In genomic region chr2:5685225-5685624, GRCh38 we compare ENCODE assay signal across 28 cellular contexts. TPM values are rescaled to one million over a fixed set of nuclear protein-coding genes. Genes with fewer than 3 reads are reported as not detected.
"Had no signal": no experiment of that assay in that cellular context is flagged by ENCODE, and none has a peak within 500 bp of the region (broad histone marks: within the 10 kb centered on the region; RNA-seq: fewer than 3 reads in every experiment).

No MANE protein-coding gene starts in this region.

- H3K4me3 ChIP-seq: MG63, SK-N-MC had no signal

- H3K4me3 Mint-ChIP-seq: activated CD4-positive, alpha-beta memory T cell treated with anti-CD3 and anti-CD28 coated beads, Interleukin-2, amount 10 ng/mL, durations not matched to agents 7 days and 5 days; activated CD4-positive, alpha-beta T cell treated with anti-CD3 and anti-CD28 coated beads for 36 hours; activated naive CD4-positive, alpha-beta T cell treated with anti-CD3 and anti-CD28 coated beads for 36 hours; activated naive CD8-positive, alpha-beta T cell; activated T-helper 17 cell treated with anti-CD3 and anti-CD28 coated beads, Interleukin-2, amount 50 U/mL, for 72 hours; brain; central memory CD8-positive, alpha-beta T cell; IgD-negative memory B cell; T-cell had no signal

- H3K36me3 Mint-ChIP-seq: activated naive CD8-positive, alpha-beta T cell; T-cell had no signal

- H3K4me1 Mint-ChIP-seq: activated CD4-positive, alpha-beta memory T cell treated with anti-CD3 and anti-CD28 coated beads, Interleukin-2, amount 10 ng/mL, durations not matched to agents 7 days and 5 days; activated CD4-positive, alpha-beta T cell treated with anti-CD3 and anti-CD28 coated beads for 36 hours; activated T-helper 17 cell treated with anti-CD3 and anti-CD28 coated beads, Interleukin-2, amount 50 U/mL, for 72 hours; central memory CD8-positive, alpha-beta T cell; T-cell had no signal

- H3K36me3 ChIP-seq: MG63 had no signal

- H3K9me3 ChIP-seq: MG63 had no signal

- H3K27ac ChIP-seq: SK-N-MC, VCaP had no signal

- H3K27ac Mint-ChIP-seq: activated CD4-positive, alpha-beta memory T cell treated with anti-CD3 and anti-CD28 coated beads, Interleukin-2, amount 10 ng/mL, durations not matched to agents 7 days and 5 days; activated CD4-positive, alpha-beta T cell treated with anti-CD3 and anti-CD28 coated beads for 36 hours; activated naive CD4-positive, alpha-beta T cell treated with anti-CD3 and anti-CD28 coated beads for 36 hours; activated naive CD8-positive, alpha-beta T cell; activated T-helper 17 cell treated with anti-CD3 and anti-CD28 coated beads, Interleukin-2, amount 50 U/mL, for 72 hours; IgD-negative memory B cell; T-cell had no signal

- DNase-seq: activated CD4-positive, alpha-beta memory T cell treated with anti-CD3 and anti-CD28 coated beads, Interleukin-2, amount 10 ng/mL, durations not matched to agents 7 days and 5 days; activated CD4-positive, alpha-beta T cell treated with anti-CD3 and anti-CD28 coated beads for 36 hours; activated CD4-positive, alpha-beta T cell treated with anti-CD3 and anti-CD28 coated beads, Interleukin-2, amount 50 U/mL, for 1 hour; activated CD4-positive, CD25-positive, alpha-beta regulatory T cell; activated gamma-delta T cell; activated naive CD4-positive, alpha-beta T cell treated with anti-CD3 and anti-CD28 coated beads for 36 hours; activated T-cell treated with anti-CD3 and anti-CD28 coated beads for 4 hours; activated T-cell treated with anti-CD3 and anti-CD28 coated beads, Interleukin-2, amount 50 U/mL, for 48 hours; amygdala; KG1; MG63; MV-4-11; NCI-H1092 treated with DMSO at 0.1 percent for 48 hours; NCI-H1694 treated with DMSO at 0.1 percent for 48 hours; NCI-H2029 treated with DMSO at 0.1 percent for 48 hours; NCI-H226; NCI-H774; SIG-M5; T-cell had no signal

RNA-seq across cellular contexts. Expression of gene SOX11, which starts 7.0 kb away (rescaled TPM):
- total RNA-seq: activated CD4-positive, alpha-beta memory T cell treated with anti-CD3 and anti-CD28 coated beads, Interleukin-2, amount 10 ng/mL, durations not matched to agents 7 days and 5 days; activated CD4-positive, alpha-beta T cell treated with anti-CD3 and anti-CD28 coated beads for 36 hours; activated CD8-positive, alpha-beta memory T cell treated with anti-CD3 and anti-CD28 coated beads for 36 hours; activated naive CD4-positive, alpha-beta T cell treated with anti-CD3 and anti-CD28 coated beads for 36 hours; activated T-helper 17 cell treated with anti-CD3 and anti-CD28 coated beads, Interleukin-2, amount 50 U/mL, for 72 hours; T-cell; T-helper 2 cell treated with Interferon-gamma antibody and Interleukin-4, amounts not matched to agents 100 ng/mL and 5 ng/mL, for 36 hours had no signal
